In the genomic region with DNA sequence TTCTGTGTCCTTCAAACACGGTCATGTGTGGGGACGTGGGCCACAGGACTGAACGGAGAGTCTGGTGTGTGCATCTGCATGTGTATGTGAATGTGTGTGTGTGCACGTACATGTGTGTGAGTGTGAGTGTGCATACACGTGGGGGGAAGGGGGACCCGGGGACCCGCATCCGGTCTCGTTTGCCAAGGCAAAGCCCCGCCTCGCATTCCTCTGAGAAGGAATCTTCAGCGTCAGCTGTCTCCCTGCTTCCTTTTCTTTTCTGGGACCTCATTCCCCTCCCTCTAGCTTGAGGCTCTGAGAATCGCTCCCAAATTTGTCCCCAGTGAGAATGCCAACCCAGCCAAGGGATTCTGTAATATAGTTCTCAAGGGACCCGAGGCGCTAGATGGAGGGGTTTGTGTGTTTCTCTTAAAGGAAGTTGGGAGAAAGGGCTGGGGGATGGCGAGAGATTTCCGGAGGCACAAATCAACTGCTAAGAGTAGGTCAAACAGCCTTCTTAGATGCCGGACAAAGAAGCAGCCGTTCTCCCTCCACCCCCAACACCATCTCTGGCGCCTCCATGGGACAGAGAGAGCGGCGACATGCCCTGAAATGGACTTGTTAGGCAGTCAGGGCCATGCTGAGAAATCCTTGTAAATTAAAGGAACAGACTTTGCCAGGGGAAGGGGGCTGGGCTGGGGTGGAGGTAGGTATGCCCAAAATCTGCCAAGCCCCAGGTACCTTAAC, we compare ENCODE assay signal across 8 cellular contexts.
DNase-seq lines count a peak whose midpoint lies in the region; ATAC-seq and TF ChIP-seq lines count a peak whose summit lies in the region.

No MANE protein-coding gene starts in this region.

- H3K27ac Mint-ChIP-seq in nephron progenitor cell: peak overlapping the region; percentile 99

- DNase-seq in NOMO-1 treated with DMSO at 0.1 percent for 48 hours (lab: John Stamatoyannopoulos, UW; ENCODE audit: unreplicated experiment) (peak; percentile 17), NOMO-1 treated with dmso at 0.1 percent for 144 hours (lab: John Stamatoyannopoulos, UW; ENCODE audit: unreplicated experiment) (no peak), WERI-Rb-1 (peak; percentile 74), fibroblast of mammary gland (ENCODE audit: low read depth) (peak; percentile 36), nephron progenitor cell (peak; percentile 49), NCI-H1048 (lab: John Stamatoyannopoulos, UW) (no peak)
- DNase-seq in stimulated activated CD8-positive, alpha-beta memory T cell treated with anti-CD3 and anti-CD28 coated beads, Interleukin-4, amount 100 ng/mL, for 48 hours: no peak

- no peaks in the 10 kb centered on the region for H3K9me3 Mint-ChIP-seq in nephron progenitor cell

- H3K4me1 Mint-ChIP-seq in nephron progenitor cell: peaks cover 86% of the 10 kb centered on the region

- H3K4me3 Mint-ChIP-seq in nephron progenitor cell: peak overlapping the region; percentile 62

- H3K9me3 ChIP-seq in WERI-Rb-1 (ENCODE audit: severe bottlenecking): no peaks in the 10 kb centered on the region

- H3K27me3 ChIP-seq in WERI-Rb-1 (ENCODE audit: insufficient read depth, low read depth, severe bottlenecking): no peaks in the 10 kb centered on the region

- H3K36me3 ChIP-seq in WERI-Rb-1: no peaks in the 10 kb centered on the region

- TF ChIP-seq CTCF in WERI-Rb-1 (IDR thresholded peaks at IDR 0.05; ENCODE audit: low read depth, low read length) (peak; percentile 48), fibroblast of mammary gland (conservative IDR thresholded peaks at IDR 0.05; ENCODE audit: control insufficient read depth, insufficient read depth, low read depth, low read length) (peak; percentile 5), nephron progenitor cell (IDR thresholded peaks at IDR 0.05) (no peak)

- no peaks in the 10 kb centered on the region for H3K36me3 Mint-ChIP-seq in nephron progenitor cell (ENCODE audit: low read depth)

- no peak for ATAC-seq in HG03097 (IDR thresholded peaks at IDR 0.05; ENCODE audit: low FRiP score, unreplicated experiment)

- H3K4me3 ChIP-seq in WERI-Rb-1 (ENCODE audit: low read depth, low read length) (no peak overlapping the region), fibroblast of mammary gland (ENCODE audit: control insufficient read depth, low read depth, low read length) (peak overlapping the region; percentile 4)

- peaks cover 23% of the 10 kb centered on the region for H3K27me3 Mint-ChIP-seq in nephron progenitor cell (ENCODE audit: low read depth, poor library complexity)

- peak overlapping the region; percentile 67 for H3K27ac ChIP-seq in WERI-Rb-1

Comparison
In these comparisons a context has a peak if more than half of its experiments do, and no peak if none do; other contexts are left out.
1. DNase-seq: peak in NOMO-1 treated with DMSO at 0.1 percent for 48 hours (single experiment), WERI-Rb-1 (single experiment), fibroblast of mammary gland (single experiment) and nephron progenitor cell (single experiment); none in NOMO-1 treated with dmso at 0.1 percent for 144 hours (single experiment), NCI-H1048 (single experiment) and stimulated activated CD8-positive, alpha-beta memory T cell treated with anti-CD3 and anti-CD28 coated beads, Interleukin-4, amount 100 ng/mL, for 48 hours (single experiment).